ENCODE assay signal across 8 cellular contexts in the genomic region with DNA sequence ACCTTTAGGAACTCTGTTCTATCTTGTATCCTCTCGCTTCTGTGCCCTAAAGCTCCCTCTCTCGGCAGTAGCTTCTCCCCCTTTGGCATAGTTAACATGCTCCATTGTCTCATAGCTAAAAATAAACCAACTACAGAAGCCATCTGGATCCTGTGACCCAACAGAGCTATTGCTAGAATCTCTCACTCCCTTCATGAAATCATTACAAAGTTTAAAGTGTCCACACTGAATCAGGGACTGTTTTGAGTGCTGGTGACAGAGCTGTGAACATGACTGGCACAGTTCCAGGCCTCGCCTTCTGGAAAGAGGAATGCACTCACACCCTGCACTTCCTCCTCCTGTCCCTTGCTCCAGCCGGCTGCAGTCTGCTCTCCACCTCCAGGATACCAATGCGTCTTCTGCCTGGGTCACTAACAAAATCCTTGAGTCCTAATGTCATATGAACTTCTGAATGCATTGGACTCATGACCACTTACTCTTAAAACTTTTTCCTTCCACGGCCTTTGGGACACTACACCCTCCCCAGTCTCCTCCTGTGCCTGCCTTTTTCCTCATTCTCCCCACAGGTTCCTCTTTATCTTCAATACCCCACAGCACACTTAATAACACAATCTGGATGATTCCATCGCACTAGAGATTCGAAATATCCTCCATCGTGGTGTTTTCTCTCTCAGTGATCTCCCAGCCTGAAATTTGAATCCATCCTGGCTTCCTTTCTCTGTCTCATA. TPM values are rescaled to one million over a fixed set of nuclear protein-coding genes. Genes with fewer than 3 reads are reported as not detected.
DNase-seq lines count a peak whose midpoint lies in the region; ATAC-seq lines count a peak whose summit lies in the region.

No MANE protein-coding gene starts in this region.

- no peaks in the 10 kb centered on the region for H3K36me3 Mint-ChIP-seq in activated T-helper 2 cell treated with anti-CD3 and anti-CD28 coated beads, Interferon-gamma antibody, Interleukin-2, Interleukin-4, amounts not matched to agents 10 μg/mL and 5 μg/mL and 100 μg/mL, durations not matched to agents 14 hours and 24 hours and 36 hours (ENCODE audit: low read depth)

- ATAC-seq in Right ventricle myocardium superior (ENCODE audit: poor library complexity), result peak; percentile 95
- ATAC-seq in sciatic nerve, result peak; percentile 80
- no peak for ATAC-seq in GM21737 (IDR thresholded peaks at IDR 0.05; ENCODE audit: unreplicated experiment)
- ATAC-seq in GM18867 (IDR thresholded peaks at IDR 0.05; ENCODE audit: unreplicated experiment), result no peak

- peaks cover 4% of the 10 kb centered on the region for H3K9me3 Mint-ChIP-seq in activated T-helper 2 cell treated with anti-CD3 and anti-CD28 coated beads, Interferon-gamma antibody, Interleukin-2, Interleukin-4, amounts not matched to agents 10 μg/mL and 5 μg/mL and 100 μg/mL, durations not matched to agents 14 hours and 24 hours and 36 hours

- no peak overlapping the region for H3K4me2 ChIP-seq in GM23248 (ENCODE audit: unreplicated experiment)

- H4K20me1 ChIP-seq in GM23248 (ENCODE audit: insufficient read depth), result no peaks in the 10 kb centered on the region

- no peaks in the 10 kb centered on the region for H3K4me1 Mint-ChIP-seq in activated T-helper 2 cell treated with anti-CD3 and anti-CD28 coated beads, Interferon-gamma antibody, Interleukin-2, Interleukin-4, amounts not matched to agents 10 μg/mL and 5 μg/mL and 100 μg/mL, durations not matched to agents 14 hours and 24 hours and 36 hours (ENCODE audit: low read depth)

- intact Hi-C loops in Right ventricle myocardium superior (cut with DNase I) (no loop called here), sciatic nerve (cut with DNase I) (no loop called here)
- intact Hi-C loops in activated T-helper 2 cell treated with anti-CD3 and anti-CD28 coated beads, Interferon-gamma antibody, Interleukin-2, Interleukin-4, amounts not matched to agents 10 μg/mL and 5 μg/mL and 100 μg/mL, durations not matched to agents 14 hours and 24 hours and 36 hours (cut with micrococcal nuclease), result no loop called here

- no peak overlapping the region for H3K4me3 Mint-ChIP-seq in activated T-helper 2 cell treated with anti-CD3 and anti-CD28 coated beads, Interferon-gamma antibody, Interleukin-2, Interleukin-4, amounts not matched to agents 10 μg/mL and 5 μg/mL and 100 μg/mL, durations not matched to agents 14 hours and 24 hours and 36 hours (ENCODE audit: low read depth)

- no peaks in the 10 kb centered on the region for H3K9me2 ChIP-seq in GM23248 (ENCODE audit: insufficient read depth)

- peak; percentile 10 for DNase-seq in GM23248
- peak; percentile 64 for DNase-seq in OCI-M1 (lab: John Stamatoyannopoulos, UW)
- DNase-seq in Right ventricle myocardium superior, result peak; percentile 91
- DNase-seq in sciatic nerve (ENCODE audit: low spot score), result peak; percentile 77
- no peak for DNase-seq in activated T-helper 2 cell treated with anti-CD3 and anti-CD28 coated beads, Interferon-gamma antibody, Interleukin-2, Interleukin-4, amounts not matched to agents 10 μg/mL and 5 μg/mL and 100 μg/mL, durations not matched to agents 14 hours and 24 hours and 36 hours (ENCODE audit: low spot score)
- DNase-seq in A172 (ENCODE audit: low spot score), result no peak

- no peak overlapping the region for H3K27ac Mint-ChIP-seq in activated T-helper 2 cell treated with anti-CD3 and anti-CD28 coated beads, Interferon-gamma antibody, Interleukin-2, Interleukin-4, amounts not matched to agents 10 μg/mL and 5 μg/mL and 100 μg/mL, durations not matched to agents 14 hours and 24 hours and 36 hours

- H3K36me3 ChIP-seq in GM23248 (ENCODE audit: low read depth), result no peaks in the 10 kb centered on the region

- H3K27me3 Mint-ChIP-seq in activated T-helper 2 cell treated with anti-CD3 and anti-CD28 coated beads, Interferon-gamma antibody, Interleukin-2, Interleukin-4, amounts not matched to agents 10 μg/mL and 5 μg/mL and 100 μg/mL, durations not matched to agents 14 hours and 24 hours and 36 hours (ENCODE audit: low read depth), result no peaks in the 10 kb centered on the region

- WGBS in GM23248 (ENCODE audit: low coverage in 1 of 2, low lambda C conversion rate in 2 of 2, missing lambda C conversion rate in 2 of 2), 2 experiments, result 8 to 10% methylated on average over 9 of the region's 9 CpGs

- H3F3A ChIP-seq in GM23248 (ENCODE audit: insufficient read depth), result no peaks in the 10 kb centered on the region

- no peak overlapping the region for H3K9ac ChIP-seq in GM23248

- no peaks in the 10 kb centered on the region for H3K4me1 ChIP-seq in GM23248 (ENCODE audit: insufficient read depth)

- no peak overlapping the region for H3K4me3 ChIP-seq in GM23248

- H3K9me3 ChIP-seq in GM23248 (ENCODE audit: low read depth), result no peaks in the 10 kb centered on the region

- no peaks in the 10 kb centered on the region for H3K27me3 ChIP-seq in GM23248 (replicated peaks; ENCODE audit: insufficient read depth)

- in situ Hi-C loops in GM23248 (cut with MboI), result no loop called here

- no peaks in the 10 kb centered on the region for H3K79me2 ChIP-seq in GM23248 (ENCODE audit: insufficient read depth)

- H3K27ac ChIP-seq in GM23248, result no peak overlapping the region

- no peak overlapping the region for H2AFZ ChIP-seq in GM23248

RNA-seq across cellular contexts. Expression of gene PLBD1, which starts 13.2 kb away (rescaled TPM):
- 0.51 and 0.65 TPM in 2 replicates for total RNA-seq in GM23248 (2014; rRNA removed; shearing (Covaris generic))
- polyA plus RNA-seq in GM23248 (2016; fragmentation: Nextera tagmentation; extraction: Ambion mirVana), result 0.13 and 0.29 TPM in 2 replicates
- 23.8 TPM for total RNA-seq in Right ventricle myocardium superior
- total RNA-seq in sciatic nerve, result 17.1 TPM
- total RNA-seq in activated T-helper 2 cell treated with anti-CD3 and anti-CD28 coated beads, Interferon-gamma antibody, Interleukin-2, Interleukin-4, amounts not matched to agents 10 μg/mL and 5 μg/mL and 100 μg/mL, durations not matched to agents 14 hours and 24 hours and 36 hours, result not detected in 2 replicates
- total RNA-seq in A172 (2014; rRNA removed; shearing (Covaris generic)), result not detected in 2 replicates

Comparison
In these comparisons a context has a peak if more than half of its experiments do, and no peak if none do; other contexts are left out.
1. DNase-seq: peak in GM23248 (single experiment), OCI-M1 (single experiment), Right ventricle myocardium superior (single experiment) and sciatic nerve (single experiment); none in activated T-helper 2 cell treated with anti-CD3 and anti-CD28 coated beads, Interferon-gamma antibody, Interleukin-2, Interleukin-4, amounts not matched to agents 10 μg/mL and 5 μg/mL and 100 μg/mL, durations not matched to agents 14 hours and 24 hours and 36 hours (single experiment) and A172 (single experiment).
2. ATAC-seq: peak in Right ventricle myocardium superior (single experiment) and sciatic nerve (single experiment); none in GM21737 (single experiment) and GM18867 (single experiment).
3. RNA of gene PLBD1, which starts 13.2 kb away (total RNA-seq): 23.8 TPM in Right ventricle myocardium superior (single experiment) and 17.1 TPM in sciatic nerve (single experiment); 0.51 to 0.65 TPM in GM23248, not detected in activated T-helper 2 cell treated with anti-CD3 and anti-CD28 coated beads, Interferon-gamma antibody, Interleukin-2, Interleukin-4, amounts not matched to agents 10 μg/mL and 5 μg/mL and 100 μg/mL, durations not matched to agents 14 hours and 24 hours and 36 hours and not detected in A172; every median in the first group is over 10 times any median in the second.